In the genomic region with DNA sequence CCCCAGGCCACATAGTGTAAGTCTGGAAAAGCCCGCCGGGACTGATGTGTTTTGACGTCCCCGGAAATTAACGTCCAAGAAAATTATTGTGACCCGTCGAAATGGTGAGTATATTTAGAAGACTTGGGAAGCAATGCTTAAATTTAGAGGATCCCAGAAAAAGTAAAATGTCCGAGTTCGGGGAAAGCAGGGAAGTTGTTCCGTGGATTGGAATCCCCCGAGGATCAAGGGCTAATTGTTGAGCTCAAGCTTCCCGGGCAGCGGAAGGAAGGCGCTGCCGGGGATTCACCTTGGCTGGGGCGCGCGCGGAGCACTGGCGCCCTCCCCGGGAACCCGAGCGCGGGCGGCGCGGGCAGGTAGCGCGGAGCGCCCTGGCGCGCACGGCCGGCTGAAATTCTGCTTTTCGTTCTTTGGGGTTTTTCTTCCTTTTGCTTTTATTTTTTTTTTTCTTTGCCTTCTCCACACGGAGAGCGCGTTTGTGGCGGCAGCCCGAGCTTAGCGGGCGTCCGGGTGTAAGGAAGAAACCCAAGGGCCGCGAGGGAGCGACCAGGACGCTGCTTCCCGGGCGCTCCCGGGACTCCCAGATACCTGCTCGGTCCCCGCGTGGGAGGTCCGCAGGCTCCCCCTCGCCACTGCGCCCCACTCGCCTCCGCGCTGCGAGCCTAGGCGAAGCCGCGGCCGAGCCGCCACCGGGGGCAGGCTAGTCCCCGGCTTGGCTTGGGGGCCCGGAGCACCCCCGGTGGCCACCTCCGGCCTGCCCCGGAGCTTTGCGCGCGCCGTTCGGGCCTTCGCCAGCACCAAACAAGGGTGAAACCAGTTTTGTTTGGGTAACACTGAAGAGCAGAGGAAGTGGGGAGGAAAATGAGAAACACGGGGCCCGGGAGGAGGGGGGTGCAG, we compare ENCODE assay signal across 13 cellular contexts. TPM values are rescaled to one million over a fixed set of nuclear protein-coding genes. Genes with fewer than 3 reads are reported as not detected.
DNase-seq lines count a peak whose midpoint lies in the region; ATAC-seq, FAIRE-seq and TF ChIP-seq lines count a peak whose summit lies in the region.
"Had no signal": no experiment of that assay in that cellular context is flagged by ENCODE, and none has a peak within 500 bp of the region (broad histone marks: within the 10 kb centered on the region; RNA-seq: fewer than 3 reads in every experiment).

No MANE protein-coding gene starts in this region.

- peak; percentile 9; the same call in 1 of the 2 replicates for TF ChIP-seq CTCF in AG04450 (IDR thresholded peaks at IDR 0.05; ENCODE audit: low read depth, low read length)
- no peak for TF ChIP-seq CTCF in astrocyte (IDR thresholded peaks at IDR 0.05; ENCODE audit: insufficient read depth, low read depth, low read length)
- peak in 1 of 3 experiments; percentile 27 for TF ChIP-seq CTCF in nephron (IDR thresholded peaks at IDR 0.05; ENCODE audit: unreplicated experiment in 3 of 3)

- POLR2A ChIA-PET in AG04450 (lab: Yijun Ruan, JAX): no interaction called here

- no peaks in the 10 kb centered on the region for H3K79me2 ChIP-seq in astrocyte (ENCODE audit: insufficient read depth, low read length)

- H3K4me1 Mint-ChIP-seq in astrocyte (ENCODE audit: low read depth, unreplicated experiment): no peaks in the 10 kb centered on the region
- peaks cover 30% of the 10 kb centered on the region for H3K4me1 Mint-ChIP-seq in nephron

- H3K27ac ChIP-seq in AG04450 (ENCODE audit: low read depth, low read length): no peak overlapping the region
- H3K27ac ChIP-seq in astrocyte (ENCODE audit: low read depth, low read length): no peak overlapping the region
- H3K27ac ChIP-seq: KMS-11, left lung had no signal

- H4K20me1 ChIP-seq in astrocyte (ENCODE audit: insufficient read depth, low read length): peaks cover 10% of the 10 kb centered on the region

- CTCF ChIA-PET in AG04450 (lab: Charles Lee): interaction anchor here (3.6 to 14.8 kb wide), 2 partner anchors 7 to 107 kb away, joined by 26 to 557 read pairs; no protein-coding TSS in a partner anchor

- H3K4me3 Mint-ChIP-seq in astrocyte (ENCODE audit: unreplicated experiment): no peak overlapping the region
- peak overlapping the region; percentile 85 to 93 (median 92) for H3K4me3 Mint-ChIP-seq in nephron

- H3K9ac ChIP-seq in astrocyte (ENCODE audit: low read length): no peak overlapping the region
- H3K9ac ChIP-seq: KMS-11 had no signal

- H3K9me3 ChIP-seq in AG04450 (ENCODE audit: control insufficient read depth, insufficient read depth, low read length) (no peaks in the 10 kb centered on the region; the same call in 1 of the 2 replicates), astrocyte (ENCODE audit: insufficient read depth, low read depth, low read length) (no peaks in the 10 kb centered on the region)
- H3K9me3 ChIP-seq: left lung had no signal

- ATAC-seq in GM21515 (IDR thresholded peaks at IDR 0.05; ENCODE audit: unreplicated experiment): no peak
- ATAC-seq: left lung had no signal

- DNase-seq in AG04450 (ENCODE audit: low read depth, low spot score) (no peak), Daoy (ENCODE audit: low read depth) (peak; percentile 38), astrocyte (ENCODE audit: low read depth) (no peak), HTR-8/SVneo (ENCODE audit: insufficient read length, low spot score) (no peak), NCI-H128 (lab: John Stamatoyannopoulos, UW; ENCODE audit: unreplicated experiment) (no peak)
- DNase-seq: activated CD8-positive, alpha-beta memory T cell treated with anti-CD3 and anti-CD28 coated beads for 24 hours; central memory CD4-positive, alpha-beta T cell; NCI-H2171 treated with DMSO at 0.1 percent for 48 hours; stimulated activated CD8-positive, alpha-beta memory T cell treated with anti-CD3 and anti-CD28 coated beads, Interleukin-4, amount 100 ng/mL, for 48 hours had no signal

- H3K27me3 Mint-ChIP-seq in astrocyte (ENCODE audit: low read depth, unreplicated experiment) (peaks cover 71% of the 10 kb centered on the region), nephron (ENCODE audit: low read depth) (peaks cover 89% of the 10 kb centered on the region)

- FAIRE-seq in astrocyte (lab: Jason Lieb, UNC) (no peak), HTR-8/SVneo (lab: Jason Lieb, UNC) (no peak)

- H3K4me3 ChIP-seq in AG04450 (ENCODE audit: low read depth, low read length): no peak overlapping the region
- H3K4me3 ChIP-seq in astrocyte (ENCODE audit: insufficient read depth, low read depth, low read length): no peak overlapping the region
- H3K4me3 ChIP-seq: left lung had no signal

- H3K4me1 ChIP-seq in astrocyte (ENCODE audit: insufficient read depth, low read length): no peaks in the 10 kb centered on the region

- H3K27me3 ChIP-seq in AG04450 (ENCODE audit: control insufficient read depth, insufficient read depth, low read length) (peaks cover 81% of the 10 kb centered on the region), astrocyte (ENCODE audit: insufficient read depth, low read length) (peaks cover 81% of the 10 kb centered on the region)

- H3K9me3 Mint-ChIP-seq in astrocyte (ENCODE audit: unreplicated experiment) (no peaks in the 10 kb centered on the region), nephron (no peaks in the 10 kb centered on the region)

- H3K36me3 Mint-ChIP-seq in astrocyte (ENCODE audit: low read depth, unreplicated experiment) (no peaks in the 10 kb centered on the region), nephron (ENCODE audit: low read depth) (peaks cover 4% of the 10 kb centered on the region)

- no peaks in the 10 kb centered on the region for H3K36me3 ChIP-seq in astrocyte (ENCODE audit: insufficient read depth, low read length)
- H3K36me3 ChIP-seq: left lung had no signal

- H3K27ac Mint-ChIP-seq in astrocyte (ENCODE audit: unreplicated experiment) (no peak overlapping the region), nephron (peak overlapping the region; percentile 96 to 99 (median 98))

- H3K4me2 ChIP-seq in astrocyte (ENCODE audit: low read length): peak overlapping the region; percentile 5
- H3K4me2 ChIP-seq: KMS-11 had no signal

- H2AFZ ChIP-seq in astrocyte (ENCODE audit: low read depth, low read length): no peak overlapping the region

RNA-seq across cellular contexts. Expression of gene IGF2, which starts 4.7 kb away (rescaled TPM):
- 16.6 and 30.8 TPM in 2 replicates for polyA plus RNA-seq in AG04450 (2011; rRNA removed)
- polyA minus RNA-seq in AG04450 (2011; rRNA and poly(A)+ RNA removed): 38.9 and 48.3 TPM in 2 replicates
- total RNA-seq in Daoy (2014; rRNA removed; shearing (Covaris generic)): 0.29 and 0.45 TPM in 2 replicates
- total RNA-seq in astrocyte: 188 and 209 TPM in 2 replicates

RNA-seq across cellular contexts. Expression of gene INS, which starts 17.1 kb away (rescaled TPM):
- polyA plus RNA-seq in AG04450 (2011; rRNA removed): not detected in 2 replicates
- not detected in 2 replicates for polyA minus RNA-seq in AG04450 (2011; rRNA and poly(A)+ RNA removed)
- total RNA-seq in Daoy (2014; rRNA removed; shearing (Covaris generic)): not detected in 2 replicates
- total RNA-seq in astrocyte: not detected in 2 replicates
- total RNA-seq: left lung had no signal

RNA-seq across cellular contexts. Expression of gene TH, which starts 27.7 kb away (rescaled TPM):
- polyA plus RNA-seq in AG04450 (2011; rRNA removed): not detected in 2 replicates
- not detected in 2 replicates for polyA minus RNA-seq in AG04450 (2011; rRNA and poly(A)+ RNA removed)
- total RNA-seq in Daoy (2014; rRNA removed; shearing (Covaris generic)): not detected in 2 replicates
- not detected in 2 replicates for total RNA-seq in astrocyte

Comparison
In these comparisons a context has a peak if more than half of its experiments do, and no peak if none do; other contexts are left out.
1. RNA of gene IGF2, which starts 4.7 kb away (total RNA-seq): 188 to 209 TPM in astrocyte; 0.29 to 0.45 TPM in Daoy; every median in the first group is over 100 times any median in the second.